In the genomic region with DNA sequence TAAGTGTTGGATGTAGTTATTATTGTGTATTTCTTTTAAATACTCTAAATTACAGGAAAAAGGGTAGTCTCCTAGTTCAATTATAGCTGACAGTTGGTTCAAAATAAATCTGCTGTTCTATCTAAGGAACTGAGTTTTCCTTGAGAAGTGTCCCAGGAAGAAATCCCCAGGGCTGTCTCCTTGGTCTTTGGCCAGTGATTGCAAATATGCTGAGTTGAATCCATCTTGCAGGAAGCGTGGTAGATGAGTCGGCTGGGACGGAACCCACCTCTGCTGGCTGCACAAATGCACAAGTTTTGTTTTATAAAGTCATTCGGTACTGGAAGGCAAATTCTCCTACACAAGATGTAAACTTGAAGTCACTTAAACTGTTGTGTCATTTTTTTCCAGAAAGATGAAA, we compare ENCODE assay signal across 17 cellular contexts. TPM values are rescaled to one million over a fixed set of nuclear protein-coding genes. Genes with fewer than 3 reads are reported as not detected.
DNase-seq lines count a peak whose midpoint lies in the region; ATAC-seq and TF ChIP-seq lines count a peak whose summit lies in the region.
"Had no signal": no experiment of that assay in that cellular context is flagged by ENCODE, and none has a peak within 500 bp of the region (broad histone marks: within the 10 kb centered on the region; RNA-seq: fewer than 3 reads in every experiment).

No MANE protein-coding gene starts in this region.

- no peaks in the 10 kb centered on the region for H3K27me3 ChIP-seq in adipocyte (replicated peaks; ENCODE audit: control insufficient read depth, insufficient read depth, low read length)
- H3K27me3 ChIP-seq in parathyroid adenoma (ENCODE audit: control insufficient read depth, insufficient read depth, low read length), result no peaks in the 10 kb centered on the region
- H3K27me3 ChIP-seq: BLaER1 had no signal

- H3K27me3 Mint-ChIP-seq in activated CD4-positive, alpha-beta T cell treated with anti-CD3 and anti-CD28 coated beads, Interleukin-2, amount 10 ng/mL, durations not matched to agents 24 days and 14 days, result no peaks in the 10 kb centered on the region

- no peak overlapping the region for H3K4me3 Mint-ChIP-seq in activated CD4-positive, alpha-beta T cell treated with anti-CD3 and anti-CD28 coated beads, Interleukin-2, amount 10 ng/mL, durations not matched to agents 24 days and 14 days
- H3K4me3 Mint-ChIP-seq: CD8-positive, alpha-beta memory T cell had no signal

- TF ChIP-seq CTCF in fibroblast of the aortic adventitia (IDR thresholded peaks at IDR 0.05; ENCODE audit: insufficient read depth, low read length), result no peak
- TF ChIP-seq CTCF in parathyroid adenoma (IDR thresholded peaks at IDR 0.05), result no peak

- H3K27ac Mint-ChIP-seq in activated CD4-positive, alpha-beta T cell treated with anti-CD3 and anti-CD28 coated beads, Interleukin-2, amount 10 ng/mL, durations not matched to agents 24 days and 14 days, result no peak overlapping the region
- H3K27ac Mint-ChIP-seq: CD8-positive, alpha-beta memory T cell had no signal

- peak overlapping the region; percentile 67 for H3K27ac ChIP-seq in parathyroid adenoma
- H3K27ac ChIP-seq: 22Rv1, BLaER1, HL-60 had no signal

- H3K79me2 ChIP-seq in parathyroid adenoma, result no peaks in the 10 kb centered on the region

- peak overlapping the region; percentile 34 for H3K9ac ChIP-seq in adipocyte (ENCODE audit: low read length)
- no peak overlapping the region for H3K9ac ChIP-seq in parathyroid adenoma
- H3K9ac ChIP-seq: BLaER1 had no signal

- H3K4me3 ChIP-seq in adipocyte (ENCODE audit: low read length) (peak overlapping the region; percentile 45), fibroblast of the aortic adventitia (ENCODE audit: low read depth, low read length) (no peak overlapping the region), parathyroid adenoma (ENCODE audit: low read depth, low read length) (no peak overlapping the region)
- H3K4me3 ChIP-seq: BLaER1 had no signal

- H2AFZ ChIP-seq in parathyroid adenoma, result peak overlapping the region; percentile 63

- H3K4me1 Mint-ChIP-seq in activated CD4-positive, alpha-beta T cell treated with anti-CD3 and anti-CD28 coated beads, Interleukin-2, amount 10 ng/mL, durations not matched to agents 24 days and 14 days, result no peaks in the 10 kb centered on the region
- H3K4me1 Mint-ChIP-seq: CD8-positive, alpha-beta memory T cell had no signal

- H3K4me1 ChIP-seq in adipocyte (ENCODE audit: control insufficient read depth, insufficient read depth, low read length) (peaks cover 30% of the 10 kb centered on the region), parathyroid adenoma (peaks cover 32% of the 10 kb centered on the region)
- H3K4me1 ChIP-seq: BLaER1 had no signal

- H3K9me3 ChIP-seq in adipocyte (ENCODE audit: control insufficient read depth, low read length) (no peaks in the 10 kb centered on the region), parathyroid adenoma (ENCODE audit: control insufficient read depth, low read length) (no peaks in the 10 kb centered on the region)
- H3K9me3 ChIP-seq: BLaER1, Caco-2 had no signal

- no peaks in the 10 kb centered on the region for H3K36me3 ChIP-seq in adipocyte (ENCODE audit: control insufficient read depth, insufficient read depth, low read length, severe bottlenecking)
- H3K36me3 ChIP-seq in parathyroid adenoma (ENCODE audit: control insufficient read depth, insufficient read depth, low read length), result no peaks in the 10 kb centered on the region
- H3K36me3 ChIP-seq: BLaER1 had no signal

- DNase-seq in Right ventricle myocardium inferior (ENCODE audit: missing footprints), result no peak
- no peak for DNase-seq in cardiac septum (ENCODE audit: low spot score)
- DNase-seq in adipocyte (ENCODE audit: low read depth), result no peak
- peak; percentile 52 for DNase-seq in fibroblast of the aortic adventitia (ENCODE audit: low read depth)
- no peak for DNase-seq in activated CD4-positive, alpha-beta T cell treated with anti-CD3 and anti-CD28 coated beads, Interleukin-2, amount 10 ng/mL, durations not matched to agents 24 days and 14 days
- no peak for DNase-seq in amniotic stem cell (lab: John Stamatoyannopoulos, UW)
- no peak for DNase-seq in stimulated activated CD4-positive, alpha-beta T cell treated with anti-CD3 and anti-CD28 coated beads, Interleukin-2, amount 100 ng/mL, for 48 hours
- DNase-seq: AML-193; Caco-2; CD8-positive, alpha-beta memory T cell; DMS53; GF-D8; HCEC 1CT had no signal

- intact Hi-C loops in Right ventricle myocardium inferior (cut with DNase I) (no loop called here), cardiac septum (cut with DNase I) (no loop called here)
- intact Hi-C loops in activated CD4-positive, alpha-beta T cell treated with anti-CD3 and anti-CD28 coated beads, Interleukin-2, amount 10 ng/mL, durations not matched to agents 24 days and 14 days (cut with micrococcal nuclease), result no loop called here

- no peaks in the 10 kb centered on the region for H3K9me3 Mint-ChIP-seq in activated CD4-positive, alpha-beta T cell treated with anti-CD3 and anti-CD28 coated beads, Interleukin-2, amount 10 ng/mL, durations not matched to agents 24 days and 14 days
- H3K9me3 Mint-ChIP-seq: CD8-positive, alpha-beta memory T cell had no signal

- H3K36me3 Mint-ChIP-seq in activated CD4-positive, alpha-beta T cell treated with anti-CD3 and anti-CD28 coated beads, Interleukin-2, amount 10 ng/mL, durations not matched to agents 24 days and 14 days (ENCODE audit: low read depth), result no peaks in the 10 kb centered on the region
- H3K36me3 Mint-ChIP-seq: CD8-positive, alpha-beta memory T cell had no signal

- no peak overlapping the region for H3K4me2 ChIP-seq in parathyroid adenoma (ENCODE audit: low read length)
- H3K4me2 ChIP-seq: BLaER1 had no signal

- ATAC-seq in Right ventricle myocardium inferior, result peak; percentile 20

RNA-seq across cellular contexts. Expression of a gene that starts 30.2 kb away (rescaled TPM):
- total RNA-seq in Right ventricle myocardium inferior (51.6 TPM), cardiac septum (67.4 TPM), fibroblast of the aortic adventitia (ENCODE audit: low replicate concordance) (5.4 and 6.8 TPM in 2 replicates)
- total RNA-seq in activated CD4-positive, alpha-beta T cell treated with anti-CD3 and anti-CD28 coated beads, Interleukin-2, amount 10 ng/mL, durations not matched to agents 24 days and 14 days, result 13.8 and 15.0 TPM in 2 replicates
